18 cellular contexts compared by ENCODE assay signal in the genomic region with DNA sequence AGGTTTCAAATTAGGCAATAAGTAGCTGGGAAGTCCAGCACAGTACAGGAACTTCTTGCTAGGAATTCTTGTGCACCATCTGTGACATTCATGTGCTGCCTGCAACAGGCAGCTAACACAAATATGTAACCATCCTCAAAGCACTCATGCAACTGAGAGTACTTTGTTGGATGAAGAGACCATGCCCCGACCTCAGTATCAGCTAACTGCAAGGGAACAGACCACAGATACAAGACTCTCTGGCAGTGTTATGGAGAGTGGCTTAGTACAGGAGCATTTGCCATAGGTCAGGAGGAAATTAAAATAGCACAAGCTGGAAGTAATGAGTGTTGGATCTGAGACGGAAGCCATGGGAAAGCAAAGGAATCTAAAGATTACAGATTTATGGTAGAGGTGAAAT.
"Had no signal": no experiment of that assay in that cellular context is flagged by ENCODE, and none has a peak within 500 bp of the region (broad histone marks: within the 10 kb centered on the region; RNA-seq: fewer than 3 reads in every experiment).

No MANE protein-coding gene starts in this region.

- H3K27me3 ChIP-seq: esophagus squamous epithelium, gastroesophageal sphincter, hepatocyte, stomach, transverse colon had no signal

- H3K4me3 ChIP-seq: esophagus squamous epithelium, gastroesophageal sphincter, hepatocyte, stomach, thoracic aorta, transverse colon had no signal

- H3K9me3 ChIP-seq: esophagus squamous epithelium, gastroesophageal sphincter, stomach, thoracic aorta, transverse colon had no signal

- H3K36me3 ChIP-seq: esophagus squamous epithelium, gastroesophageal sphincter, stomach, thoracic aorta, transverse colon had no signal

- ATAC-seq: effector memory CD8-positive, alpha-beta T cell; gastroesophageal sphincter had no signal

- DNase-seq: effector memory CD8-positive, alpha-beta T cell; esophagus squamous epithelium; foreskin fibroblast; glutamatergic neuron; mesendoderm; naive B cell; posterior cingulate gyrus; right cardiac atrium; small intestine; stimulated activated CD4-positive, alpha-beta T cell treated with anti-CD3 and anti-CD28 coated beads, Interleukin-12 subunit alpha, Interleukin-12 subunit beta, amount 100 ng/mL, for 4 hours; stimulated activated naive CD4-positive, alpha-beta T cell; stomach; substantia nigra; transverse colon had no signal

- H3K4me2 ChIP-seq: hepatocyte had no signal

- H3K4me1 ChIP-seq: esophagus squamous epithelium, gastroesophageal sphincter, transverse colon had no signal

- H3K27ac ChIP-seq: epithelial cell of prostate, esophagus squamous epithelium, gastroesophageal sphincter, hepatocyte, stomach, thoracic aorta, transverse colon had no signal

- H3K79me2 ChIP-seq: hepatocyte had no signal

- H2AFZ ChIP-seq: hepatocyte had no signal
